1 cellular context compared by ENCODE assay signal in the genomic region with DNA sequence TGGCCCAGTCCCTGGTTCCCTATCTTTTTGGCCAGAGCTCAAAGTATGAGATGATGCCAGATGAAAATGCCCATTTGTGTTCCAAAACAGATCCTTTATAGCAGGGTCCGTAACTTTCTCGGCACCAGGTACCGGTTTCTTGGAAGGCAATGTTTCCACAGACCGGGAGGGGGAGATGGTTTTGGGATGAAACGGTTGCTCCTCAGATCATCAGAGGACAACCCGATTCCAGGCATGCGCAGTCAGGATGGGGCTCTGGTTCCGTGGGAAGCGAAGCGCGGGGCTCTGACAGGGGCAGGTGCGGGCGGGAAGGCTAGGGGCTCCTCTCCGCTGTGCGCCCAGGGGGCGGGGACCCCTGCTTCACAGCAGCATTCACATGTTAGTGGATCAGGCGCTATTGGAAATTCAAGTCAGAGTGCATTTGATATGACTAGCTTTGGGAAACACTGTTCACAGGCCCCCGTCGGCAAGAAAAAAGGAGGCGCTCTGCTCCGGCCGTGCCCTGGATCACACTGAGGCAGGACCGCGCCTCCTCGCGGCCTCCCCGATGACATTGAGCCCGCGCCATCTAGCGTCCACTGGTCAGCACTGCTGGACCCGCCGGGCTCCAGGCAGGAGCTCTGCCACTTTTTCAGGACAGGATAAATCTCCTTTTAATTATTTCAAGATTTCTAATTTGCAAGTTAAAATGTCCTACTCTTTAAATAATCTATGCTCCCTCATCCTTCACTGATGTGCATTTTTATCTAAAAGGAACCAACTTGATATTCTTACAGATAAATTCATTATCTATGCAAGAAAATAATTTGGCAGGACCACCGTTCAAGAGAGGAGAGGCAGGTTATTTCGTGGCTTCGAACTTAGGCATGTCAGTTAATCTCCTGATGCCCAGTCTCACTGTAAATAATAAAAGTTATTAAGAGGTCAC.
TF ChIP-seq lines count a peak whose summit lies in the region.

No MANE protein-coding gene starts in this region.

TF ChIP-seq in HepG2, 621 proteins besides CTCF, POLR2A, EP300 and RAD21 (continued from another document):
- TF ChIP-seq, protein P1, sequence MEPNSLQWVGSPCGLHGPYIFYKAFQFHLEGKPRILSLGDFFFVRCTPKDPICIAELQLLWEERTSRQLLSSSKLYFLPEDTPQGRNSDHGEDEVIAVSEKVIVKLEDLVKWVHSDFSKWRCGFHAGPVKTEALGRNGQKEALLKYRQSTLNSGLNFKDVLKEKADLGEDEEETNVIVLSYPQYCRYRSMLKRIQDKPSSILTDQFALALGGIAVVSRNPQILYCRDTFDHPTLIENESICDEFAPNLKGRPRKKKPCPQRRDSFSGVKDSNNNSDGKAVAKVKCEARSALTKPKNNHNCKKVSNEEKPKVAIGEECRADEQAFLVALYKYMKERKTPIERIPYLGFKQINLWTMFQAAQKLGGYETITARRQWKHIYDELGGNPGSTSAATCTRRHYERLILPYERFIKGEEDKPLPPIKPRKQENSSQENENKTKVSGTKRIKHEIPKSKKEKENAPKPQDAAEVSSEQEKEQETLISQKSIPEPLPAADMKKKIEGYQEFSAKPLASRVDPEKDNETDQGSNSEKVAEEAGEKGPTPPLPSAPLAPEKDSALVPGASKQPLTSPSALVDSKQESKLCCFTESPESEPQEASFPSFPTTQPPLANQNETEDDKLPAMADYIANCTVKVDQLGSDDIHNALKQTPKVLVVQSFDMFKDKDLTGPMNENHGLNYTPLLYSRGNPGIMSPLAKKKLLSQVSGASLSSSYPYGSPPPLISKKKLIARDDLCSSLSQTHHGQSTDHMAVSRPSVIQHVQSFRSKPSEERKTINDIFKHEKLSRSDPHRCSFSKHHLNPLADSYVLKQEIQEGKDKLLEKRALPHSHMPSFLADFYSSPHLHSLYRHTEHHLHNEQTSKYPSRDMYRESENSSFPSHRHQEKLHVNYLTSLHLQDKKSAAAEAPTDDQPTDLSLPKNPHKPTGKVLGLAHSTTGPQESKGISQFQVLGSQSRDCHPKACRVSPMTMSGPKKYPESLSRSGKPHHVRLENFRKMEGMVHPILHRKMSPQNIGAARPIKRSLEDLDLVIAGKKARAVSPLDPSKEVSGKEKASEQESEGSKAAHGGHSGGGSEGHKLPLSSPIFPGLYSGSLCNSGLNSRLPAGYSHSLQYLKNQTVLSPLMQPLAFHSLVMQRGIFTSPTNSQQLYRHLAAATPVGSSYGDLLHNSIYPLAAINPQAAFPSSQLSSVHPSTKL (CRISPR knock-in tag; IDR thresholded peaks at IDR 0.05): peak; percentile 23; the same call in 1 of the 2 replicates
- TF ChIP-seq TEAD3 (CRISPR knock-in tag; optimal IDR thresholded peaks at IDR 0.05; ENCODE audit: borderline replicate concordance): peak; percentile 33
- peak; percentile 93 for TF ChIP-seq STAG1 (CRISPR knock-in tag; IDR thresholded peaks at IDR 0.05)
- TF ChIP-seq SMC3 (IDR thresholded peaks at IDR 0.05; ENCODE audit: low read length): peak; percentile 39; the same call in 1 of the 2 replicates
- no peak for TF ChIP-seq SP5 (CRISPR knock-in tag; IDR thresholded peaks at IDR 0.05; ENCODE audit: borderline replicate concordance, low read depth)
- TF ChIP-seq SOX13 (IDR thresholded peaks at IDR 0.05): no peak
- TF ChIP-seq SOX13 (CRISPR knock-in tag; conservative IDR thresholded peaks at IDR 0.05 in 1 of 2, IDR thresholded peaks at IDR 0.05 in 1 of 2): peak in 1 of 2 experiments; percentile 31; a peak in 1 of 4 replicates
- TF ChIP-seq TGIF2 (CRISPR knock-in tag; IDR thresholded peaks at IDR 0.05): no peak
- peak; percentile 29; the same call in 1 of the 2 replicates for TF ChIP-seq ZMYM4 (CRISPR knock-in tag; IDR thresholded peaks at IDR 0.05)
- TF ChIP-seq HES4 (CRISPR knock-in tag; IDR thresholded peaks at IDR 0.05; ENCODE audit: borderline replicate concordance): no peak
- no peak for TF ChIP-seq ZKSCAN1 (IDR thresholded peaks at IDR 0.05; ENCODE audit: low read length)
- TF ChIP-seq XRCC5 (optimal IDR thresholded peaks at IDR 0.05; ENCODE audit: low read length): peak; percentile 83
- TF ChIP-seq, protein P2, sequence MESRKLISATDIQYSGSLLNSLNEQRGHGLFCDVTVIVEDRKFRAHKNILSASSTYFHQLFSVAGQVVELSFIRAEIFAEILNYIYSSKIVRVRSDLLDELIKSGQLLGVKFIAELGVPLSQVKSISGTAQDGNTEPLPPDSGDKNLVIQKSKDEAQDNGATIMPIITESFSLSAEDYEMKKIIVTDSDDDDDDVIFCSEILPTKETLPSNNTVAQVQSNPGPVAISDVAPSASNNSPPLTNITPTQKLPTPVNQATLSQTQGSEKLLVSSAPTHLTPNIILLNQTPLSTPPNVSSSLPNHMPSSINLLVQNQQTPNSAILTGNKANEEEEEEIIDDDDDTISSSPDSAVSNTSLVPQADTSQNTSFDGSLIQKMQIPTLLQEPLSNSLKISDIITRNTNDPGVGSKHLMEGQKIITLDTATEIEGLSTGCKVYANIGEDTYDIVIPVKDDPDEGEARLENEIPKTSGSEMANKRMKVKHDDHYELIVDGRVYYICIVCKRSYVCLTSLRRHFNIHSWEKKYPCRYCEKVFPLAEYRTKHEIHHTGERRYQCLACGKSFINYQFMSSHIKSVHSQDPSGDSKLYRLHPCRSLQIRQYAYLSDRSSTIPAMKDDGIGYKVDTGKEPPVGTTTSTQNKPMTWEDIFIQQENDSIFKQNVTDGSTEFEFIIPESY (CRISPR knock-in tag; IDR thresholded peaks at IDR 0.05): 0 out of 2 replicates have a peak, but pooled peaks have one; percentile 18
- TF ChIP-seq MIER3 (CRISPR knock-in tag; IDR thresholded peaks at IDR 0.05; ENCODE audit: borderline replicate concordance): 0 out of 2 replicates have a peak, but pooled peaks have one; percentile 16
- no peak for TF ChIP-seq RAD51 (IDR thresholded peaks at IDR 0.05; ENCODE audit: borderline replicate concordance)
TF ChIP-seq in HepG2: peak in this region for 15.
